ENCODE assay signal across 24 cellular contexts in the genomic region with DNA sequence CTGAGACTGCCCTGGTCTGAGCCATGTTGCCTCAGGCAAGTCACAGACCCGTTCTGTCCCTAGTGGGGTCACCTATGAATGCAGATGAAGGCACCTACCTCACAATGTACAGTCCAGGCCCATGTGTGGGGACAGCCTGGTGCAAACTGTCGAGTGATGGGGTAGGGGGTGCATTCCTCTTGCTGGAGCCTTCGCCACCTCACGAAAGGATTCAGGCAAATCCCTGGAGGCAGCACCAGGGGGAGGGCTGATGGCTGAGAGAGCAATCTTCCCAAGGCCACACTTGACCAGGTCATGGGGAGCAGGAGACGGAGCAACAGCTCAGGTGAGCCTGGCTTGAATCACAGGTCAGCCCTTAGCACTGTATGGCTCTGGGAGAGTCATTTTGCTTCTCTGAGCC.
"Had no signal": no experiment of that assay in that cellular context is flagged by ENCODE, and none has a peak within 500 bp of the region (broad histone marks: within the 10 kb centered on the region; RNA-seq: fewer than 3 reads in every experiment).

No MANE protein-coding gene starts in this region.

- ATAC-seq: activated CD4-positive, alpha-beta T cell treated with anti-CD3 and anti-CD28 coated beads for 36 hours; body of pancreas; effector memory CD8-positive, alpha-beta T cell; gastroesophageal sphincter; heart left ventricle; left lung; naive thymus-derived CD8-positive, alpha-beta T cell; right cardiac atrium; T-cell had no signal

- H3K27ac Mint-ChIP-seq: activated CD4-positive, alpha-beta T cell treated with anti-CD3 and anti-CD28 coated beads for 36 hours; activated naive CD8-positive, alpha-beta T cell treated with anti-CD3 and anti-CD28 coated beads for 36 hours; effector memory CD8-positive, alpha-beta T cell; memory B cell; naive thymus-derived CD8-positive, alpha-beta T cell; T-cell; T-helper 2 cell treated with Interferon-gamma antibody and Interleukin-4, amounts not matched to agents 5 μg/mL and 100 μg/mL, for 36 hours had no signal

- H3K27ac ChIP-seq: adrenal gland, body of pancreas, cardiac muscle cell, coronary artery, gastroesophageal sphincter, heart left ventricle, left lung, testis, transverse colon had no signal

- H3K36me3 Mint-ChIP-seq: activated naive CD8-positive, alpha-beta T cell treated with anti-CD3 and anti-CD28 coated beads for 36 hours; naive thymus-derived CD8-positive, alpha-beta T cell; T-cell had no signal

- DNase-seq: activated CD4-positive, alpha-beta T cell treated with anti-CD3 and anti-CD28 coated beads for 36 hours; activated CD4-positive, CD25-positive, alpha-beta regulatory T cell; activated CD8-positive, alpha-beta memory T cell treated with anti-CD3 and anti-CD28 coated beads for 24 hours; activated effector memory CD4-positive, alpha-beta T cell treated with Interleukin-2 at 50 U/mL for 16 hours; activated naive CD4-positive, alpha-beta T cell treated with Interleukin-2 at 50 U/mL for 16 hours; activated naive CD8-positive, alpha-beta T cell treated with anti-CD3 and anti-CD28 coated beads for 36 hours; adrenal gland; aorta; body of pancreas; cerebellar nuclear complex; effector memory CD8-positive, alpha-beta T cell; left lung; naive thymus-derived CD8-positive, alpha-beta T cell; stimulated activated naive CD4-positive, alpha-beta T cell treated with Interleukin-2 at 50 U/mL for 16 hours; T-cell; testis; transverse colon had no signal

- H3K4me3 Mint-ChIP-seq: activated CD4-positive, alpha-beta T cell treated with anti-CD3 and anti-CD28 coated beads for 36 hours; activated naive CD8-positive, alpha-beta T cell treated with anti-CD3 and anti-CD28 coated beads for 36 hours; effector memory CD8-positive, alpha-beta T cell; memory B cell; naive thymus-derived CD8-positive, alpha-beta T cell; T-cell; T-helper 2 cell treated with Interferon-gamma antibody and Interleukin-4, amounts not matched to agents 5 μg/mL and 100 μg/mL, for 36 hours had no signal

- H3K4me1 ChIP-seq: adrenal gland, body of pancreas, gastroesophageal sphincter, heart left ventricle, left lung, transverse colon had no signal

- H3K9me3 ChIP-seq: adrenal gland, body of pancreas, gastroesophageal sphincter, heart left ventricle, left lung, testis, transverse colon had no signal

- H3K27me3 Mint-ChIP-seq: activated CD4-positive, alpha-beta T cell treated with anti-CD3 and anti-CD28 coated beads for 36 hours; activated naive CD8-positive, alpha-beta T cell treated with anti-CD3 and anti-CD28 coated beads for 36 hours; T-cell had no signal

- H3K36me3 ChIP-seq: adrenal gland, cardiac muscle cell, gastroesophageal sphincter, heart left ventricle, transverse colon had no signal

- H3K4me1 Mint-ChIP-seq: activated CD4-positive, alpha-beta T cell treated with anti-CD3 and anti-CD28 coated beads for 36 hours; activated naive CD8-positive, alpha-beta T cell treated with anti-CD3 and anti-CD28 coated beads for 36 hours; memory B cell; naive thymus-derived CD8-positive, alpha-beta T cell; T-cell had no signal

- H3K4me3 ChIP-seq: adrenal gland, body of pancreas, cardiac muscle cell, coronary artery, gastroesophageal sphincter, heart left ventricle, left lung, testis, transverse colon had no signal

- H3K9me3 Mint-ChIP-seq: activated naive CD8-positive, alpha-beta T cell treated with anti-CD3 and anti-CD28 coated beads for 36 hours; effector memory CD8-positive, alpha-beta T cell; naive thymus-derived CD8-positive, alpha-beta T cell; T-cell; T-helper 2 cell treated with Interferon-gamma antibody and Interleukin-4, amounts not matched to agents 5 μg/mL and 100 μg/mL, for 36 hours had no signal

- H3K27me3 ChIP-seq: adrenal gland, body of pancreas, cardiac muscle cell, gastroesophageal sphincter, testis, transverse colon had no signal
